In the genomic region with DNA sequence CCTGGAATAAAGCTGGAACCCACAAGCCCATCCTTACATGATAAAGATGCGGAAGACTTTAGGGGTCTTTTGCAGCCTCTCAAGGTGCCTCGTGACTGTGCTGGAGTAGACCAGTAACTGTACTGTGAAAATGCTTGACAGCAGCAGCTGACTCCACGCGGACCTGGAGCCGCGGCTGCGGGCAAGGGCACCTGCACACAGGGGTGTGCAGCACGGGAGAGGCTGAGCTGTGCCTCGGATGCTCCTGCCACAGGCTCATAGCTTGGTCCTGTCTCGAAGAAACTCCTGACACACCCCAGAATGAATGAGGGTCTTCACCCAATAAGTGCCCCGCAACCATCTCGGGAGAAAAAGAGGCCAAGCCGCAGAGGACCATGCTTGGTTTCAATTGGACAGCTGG, we compare ENCODE assay signal across 23 cellular contexts.
"Had no signal": no experiment of that assay in that cellular context is flagged by ENCODE, and none has a peak within 500 bp of the region (broad histone marks: within the 10 kb centered on the region; RNA-seq: fewer than 3 reads in every experiment).

No MANE protein-coding gene starts in this region.

- DNase-seq: activated B cell treated with CpG ODN at 0.5 μM for 24 hours; activated CD4-positive, alpha-beta T cell treated with anti-CD3 and anti-CD28 coated beads for 36 hours; activated CD4-positive, alpha-beta T cell treated with anti-CD3 and anti-CD28 coated beads, Interleukin-2, amount 50 U/mL, for 4 hours; activated naive CD4-positive, alpha-beta T cell; activated T-cell treated with anti-CD3 and anti-CD28 coated beads, Interleukin-2, amount 50 U/mL, for 1 hour; brain microvascular endothelial cell; caudate nucleus; dorsolateral prefrontal cortex; effector memory CD8-positive, alpha-beta T cell; kidney glomerular epithelial cell; left lung; naive thymus-derived CD8-positive, alpha-beta T cell; spleen; stimulated activated CD4-positive, alpha-beta T cell treated with anti-CD3 and anti-CD28 coated beads, Interleukin-4, amount 100 ng/mL, for 1 hour; stimulated activated naive CD4-positive, alpha-beta T cell treated with Interleukin-2 at 50 U/mL for 16 hours; T-helper 17 cell; upper lobe of right lung had no signal

- ATAC-seq: activated CD4-positive, alpha-beta T cell treated with anti-CD3 and anti-CD28 coated beads for 36 hours; effector memory CD8-positive, alpha-beta T cell; left lung; naive thymus-derived CD8-positive, alpha-beta T cell; T-helper 17 cell; upper lobe of right lung had no signal

- H2AFZ ChIP-seq: hepatocyte, neural progenitor cell had no signal

- H3K27me3 ChIP-seq: ascending aorta, hepatocyte had no signal

- H3K27ac ChIP-seq: adrenal gland, ascending aorta, brain microvascular endothelial cell, dorsolateral prefrontal cortex, esophagus muscularis mucosa, left lung, neural progenitor cell, prostate gland, spleen, upper lobe of right lung had no signal

- H3K4me2 ChIP-seq: hepatocyte, neural progenitor cell had no signal

- H3K36me3 ChIP-seq: adrenal gland, ascending aorta, brain microvascular endothelial cell, esophagus muscularis mucosa, left lung, neural progenitor cell, prostate gland, spleen, upper lobe of right lung had no signal

- H3K9me3 ChIP-seq: adrenal gland, prostate gland, upper lobe of right lung had no signal

- H3K4me3 ChIP-seq: adrenal gland, ascending aorta, dorsolateral prefrontal cortex, esophagus muscularis mucosa, hepatocyte, left lung, neural progenitor cell, prostate gland, spleen, upper lobe of right lung had no signal

- H3K4me1 ChIP-seq: adrenal gland, ascending aorta, esophagus muscularis mucosa, left lung, prostate gland, spleen, upper lobe of right lung had no signal

- H3K79me2 ChIP-seq: hepatocyte had no signal

- H3K9ac ChIP-seq: neural progenitor cell had no signal
